Comparison of ENCODE assay signal across 17 cellular contexts in genomic region chr2:64745562-64745961, GRCh38.
DNase-seq lines count a peak whose midpoint lies in the region; FAIRE-seq and TF ChIP-seq lines count a peak whose summit lies in the region.
"Had no signal": no experiment of that assay in that cellular context is flagged by ENCODE, and none has a peak within 500 bp of the region (broad histone marks: within the 10 kb centered on the region; RNA-seq: fewer than 3 reads in every experiment).

No MANE protein-coding gene starts in this region.

- H3K9me3 ChIP-seq in DOHH2 (ENCODE audit: control insufficient read depth, insufficient read depth, low read length) (no peaks in the 10 kb centered on the region), kidney (ENCODE audit: control insufficient read depth in 1 of 2, low read length in 2 of 2) (no peaks in the 10 kb centered on the region), WERI-Rb-1 (ENCODE audit: severe bottlenecking) (no peaks in the 10 kb centered on the region)
- H3K9me3 ChIP-seq: BLaER1, Peyer's patch had no signal

- no peaks in the 10 kb centered on the region for H3K27me3 ChIP-seq in DOHH2 (ENCODE audit: control insufficient read depth, low read length)
- H3K27me3 ChIP-seq in bronchial epithelial cell (ENCODE audit: control insufficient read depth, insufficient read depth, low read length) = no peaks in the 10 kb centered on the region
- H3K27me3 ChIP-seq in WERI-Rb-1 (ENCODE audit: insufficient read depth, low read depth, severe bottlenecking) = no peaks in the 10 kb centered on the region
- H3K27me3 ChIP-seq: BLaER1, Peyer's patch had no signal

- no peaks in the 10 kb centered on the region for H3K9me2 ChIP-seq in DOHH2 (replicated peaks; ENCODE audit: control insufficient read depth, low read length)

- TF ChIP-seq POLR2A in H54 (IDR thresholded peaks at IDR 0.05; ENCODE audit: low read depth, low read length) = no peak

- H3K36me3 ChIP-seq in DOHH2 (ENCODE audit: control insufficient read depth, low read length) = peaks cover 2% of the 10 kb centered on the region; the same call in 1 of the 2 replicates
- H3K36me3 ChIP-seq in bronchial epithelial cell (ENCODE audit: control insufficient read depth, insufficient read depth, low read length) = no peaks in the 10 kb centered on the region
- no peaks in the 10 kb centered on the region for H3K36me3 ChIP-seq in kidney (ENCODE audit: control insufficient read depth in 1 of 2, insufficient read depth in 2 of 2, low read length in 2 of 2)
- no peaks in the 10 kb centered on the region for H3K36me3 ChIP-seq in WERI-Rb-1
- H3K36me3 ChIP-seq: BLaER1, Peyer's patch had no signal

- H3K4me2 ChIP-seq in DOHH2 (ENCODE audit: low read length) = peak overlapping the region; percentile 70
- H3K4me2 ChIP-seq: BLaER1 had no signal

- intact Hi-C loops in kidney (cut with DNase I) = no loop called here

- no peak overlapping the region for H3K9ac ChIP-seq in kidney (ENCODE audit: low read length in 2 of 2)
- H3K9ac ChIP-seq: BLaER1 had no signal

- peaks cover 46% of the 10 kb centered on the region for H3K4me1 ChIP-seq in DOHH2 (ENCODE audit: control insufficient read depth, low read length)
- H3K4me1 ChIP-seq in kidney (ENCODE audit: control insufficient read depth in 1 of 2, insufficient read depth in 1 of 2, low read depth in 1 of 2, low read length in 2 of 2) = peaks cover 4 to 12% of the 10 kb centered on the region in 2 donors
- H3K4me1 ChIP-seq: BLaER1 had no signal

- TF ChIP-seq CTCF in DOHH2 (IDR thresholded peaks at IDR 0.05; ENCODE audit: low read depth, low read length, poor library complexity, severe bottlenecking) (no peak), bronchial epithelial cell (IDR thresholded peaks at IDR 0.05; ENCODE audit: insufficient read depth, low read length, severe bottlenecking) (no peak), kidney (IDR thresholded peaks at IDR 0.05; ENCODE audit: borderline replicate concordance, extremely low read depth, insufficient read depth) (no peak), WERI-Rb-1 (IDR thresholded peaks at IDR 0.05; ENCODE audit: low read depth, low read length) (no peak), GM10266 (IDR thresholded peaks at IDR 0.05; ENCODE audit: control insufficient read depth, insufficient read depth, low read depth, missing control alignments) (no peak)

- H3K27ac ChIP-seq in DOHH2 (ENCODE audit: low read depth, low read length) (peak overlapping the region; percentile 91), kidney (ENCODE audit: low read depth in 2 of 2, low read length in 2 of 2) (no peak overlapping the region), WERI-Rb-1 (no peak overlapping the region)
- H3K27ac ChIP-seq: BLaER1, Peyer's patch had no signal

- H3F3A ChIP-seq in DOHH2 (ENCODE audit: control insufficient read depth, insufficient read depth) = peaks cover 39% of the 10 kb centered on the region

- H3K79me2 ChIP-seq in DOHH2 (ENCODE audit: control insufficient read depth, low read length) = peaks cover 60% of the 10 kb centered on the region

- H3K4me3 ChIP-seq in DOHH2 (ENCODE audit: low read length) (peak overlapping the region; percentile 21; the same call in 1 of the 2 replicates), bronchial epithelial cell (ENCODE audit: low read depth, low read length) (no peak overlapping the region), kidney (ENCODE audit: low read length in 2 of 2) (no peak overlapping the region), WERI-Rb-1 (ENCODE audit: low read depth, low read length) (no peak overlapping the region)
- H3K4me3 ChIP-seq: BLaER1, Peyer's patch had no signal

- DNase-seq in H54 (ENCODE audit: insufficient read length, low spot score) = no peak
- peak; percentile 5 for DNase-seq in NCI-H69 (lab: John Stamatoyannopoulos, UW)
- DNase-seq in bronchial epithelial cell (ENCODE audit: low read depth) = peak; percentile 17
- DNase-seq in kidney = no peak
- no peak for DNase-seq in WERI-Rb-1
- no peak for DNase-seq in GM10266 (ENCODE audit: extremely low spot score)
- DNase-seq in globus pallidus (ENCODE audit: low spot score) = no peak
- DNase-seq: CD8-positive, alpha-beta T cell; NCI-H1417 treated with DMSO at 0.1 percent for 48 hours; NCI-H1930; NCI-H2171; NCI-H446 treated with DMSO at 0.1 percent for 48 hours; NCI-H82; Peyer's patch; Right ventricle myocardium superior had no signal

- no peaks in the 10 kb centered on the region for H4K20me1 ChIP-seq in DOHH2 (ENCODE audit: control insufficient read depth, insufficient read depth, low read depth, low read length)
- H4K20me1 ChIP-seq: BLaER1 had no signal

- peak; percentile 93 for FAIRE-seq in H54 (lab: Jason Lieb, UNC)
- FAIRE-seq in bronchial epithelial cell (lab: Jason Lieb, UNC) = no peak
- FAIRE-seq in kidney (lab: Jason Lieb, UNC) = no peak

Comparison
In these comparisons a context has a peak if more than half of its experiments do, and no peak if none do; other contexts are left out.
1. DNase-seq: peak in NCI-H69 (single experiment) and bronchial epithelial cell (single experiment); none in H54 (single experiment), kidney (single experiment), WERI-Rb-1 (single experiment), GM10266 (single experiment) and globus pallidus (single experiment).